Comparison of ENCODE assay signal across 27 cellular contexts in the genomic region with DNA sequence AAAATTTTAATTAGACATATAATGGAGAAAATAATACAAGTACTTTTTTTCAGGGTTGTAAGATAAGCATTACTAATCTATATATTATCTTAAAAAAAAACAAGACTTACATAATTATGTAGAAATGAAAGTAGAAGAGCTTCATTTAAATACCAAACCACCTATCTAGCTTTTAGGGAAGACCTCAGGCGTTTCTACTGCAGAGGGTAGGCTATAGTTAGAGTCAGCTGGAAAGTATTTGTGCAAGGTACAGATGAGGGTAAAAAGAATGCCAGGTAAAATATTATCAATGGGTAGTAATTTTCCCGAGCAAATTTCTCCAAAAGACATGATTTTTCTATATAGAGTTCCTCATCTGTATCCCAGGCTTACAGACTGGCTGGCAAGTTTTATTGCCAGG.
"Had no signal": no experiment of that assay in that cellular context is flagged by ENCODE, and none has a peak within 500 bp of the region (broad histone marks: within the 10 kb centered on the region; RNA-seq: fewer than 3 reads in every experiment).

No MANE protein-coding gene starts in this region.

- H3K4me1 Mint-ChIP-seq: immature natural killer cell; stimulated activated effector memory CD8-positive, alpha-beta T cell treated with anti-CD3 and anti-CD28 coated beads, Interleukin-12 subunit alpha, Interleukin-12 subunit beta, amount 100 ng/mL, for 72 hours had no signal

- H3K36me3 ChIP-seq: esophagus squamous epithelium, neutrophil, prostate gland, right atrium auricular region, thoracic aorta, tibial nerve, upper lobe of right lung, uterus had no signal

- H3K4me1 ChIP-seq: esophagus squamous epithelium, prostate gland, right atrium auricular region, tibial nerve, upper lobe of right lung, uterus had no signal

- H3K9me3 Mint-ChIP-seq: effector memory CD8-positive, alpha-beta T cell; immature natural killer cell; naive B cell; natural killer cell treated with Interleukin-12 subunit alpha and Interleukin-12 subunit beta and Interleukin-15 and Interleukin-18, amount 100 ng/mL, for 72 hours; neural crest cell; stimulated activated effector memory CD8-positive, alpha-beta T cell treated with anti-CD3 and anti-CD28 coated beads, Interleukin-12 subunit alpha, Interleukin-12 subunit beta, amount 100 ng/mL, for 72 hours; stimulated activated naive CD8-positive, alpha-beta T cell treated with anti-CD3 and anti-CD28 coated beads, Interleukin-15, Interleukin-2, amounts not matched to agents 100 ng/mL and 50 ng/mL, for 24 hours had no signal

- H3K9me3 ChIP-seq: esophagus squamous epithelium, mucosa of descending colon, neutrophil, prostate gland, right atrium auricular region, thoracic aorta, tibial nerve, upper lobe of right lung, uterus had no signal

- H3K36me3 Mint-ChIP-seq: mesothelial cell of epicardium; natural killer cell treated with Interleukin-12 subunit alpha and Interleukin-12 subunit beta and Interleukin-15 and Interleukin-18, amount 100 ng/mL, for 72 hours; stimulated activated effector memory CD8-positive, alpha-beta T cell treated with anti-CD3 and anti-CD28 coated beads, Interleukin-12 subunit alpha, Interleukin-12 subunit beta, amount 100 ng/mL, for 72 hours had no signal

- DNase-seq: cortex of kidney; effector memory CD8-positive, alpha-beta T cell; erythroblast; esophagus squamous epithelium; hypothalamus; immature natural killer cell; islet precursor cell; left ventricle myocardium superior; mesenchymal stem cell; mucosa of descending colon; naive B cell; stimulated activated CD4-positive, alpha-beta T cell treated with anti-CD3 and anti-CD28 coated beads, Interleukin-2, amount 100 ng/mL, for 24 hours; stimulated activated CD4-positive, alpha-beta T cell treated with anti-CD3 and anti-CD28 coated beads, Interleukin-4, amount 100 ng/mL, for 24 hours; upper lobe of right lung; uterus had no signal

- H3K27me3 Mint-ChIP-seq: effector memory CD8-positive, alpha-beta T cell; naive B cell; stimulated activated naive CD8-positive, alpha-beta T cell treated with anti-CD3 and anti-CD28 coated beads, Interleukin-15, Interleukin-2, amounts not matched to agents 100 ng/mL and 50 ng/mL, for 24 hours had no signal

- H3K4me3 ChIP-seq: esophagus squamous epithelium, lung, mucosa of descending colon, prostate gland, right atrium auricular region, thoracic aorta, tibial nerve, upper lobe of right lung, uterus had no signal

- H3K27ac ChIP-seq: esophagus squamous epithelium, neutrophil, prostate gland, right atrium auricular region, thoracic aorta, tibial nerve, upper lobe of right lung, uterus had no signal

- H3K4me3 Mint-ChIP-seq: effector memory CD8-positive, alpha-beta T cell; immature natural killer cell; mesothelial cell of epicardium; naive B cell; natural killer cell treated with Interleukin-12 subunit alpha and Interleukin-12 subunit beta and Interleukin-15 and Interleukin-18, amount 100 ng/mL, for 72 hours; neural crest cell; stimulated activated effector memory CD8-positive, alpha-beta T cell treated with anti-CD3 and anti-CD28 coated beads, Interleukin-12 subunit alpha, Interleukin-12 subunit beta, amount 100 ng/mL, for 72 hours; stimulated activated naive CD8-positive, alpha-beta T cell treated with anti-CD3 and anti-CD28 coated beads, Interleukin-15, Interleukin-2, amounts not matched to agents 100 ng/mL and 50 ng/mL, for 24 hours had no signal

- ATAC-seq: effector memory CD8-positive, alpha-beta T cell; left ventricle myocardium superior; mucosa of descending colon; natural killer cell treated with Interleukin-12 subunit alpha and Interleukin-12 subunit beta and Interleukin-15 and Interleukin-18, amount 100 ng/mL, for 72 hours; sciatic nerve; stimulated activated effector memory CD8-positive, alpha-beta T cell treated with anti-CD3 and anti-CD28 coated beads, Interleukin-12 subunit alpha, Interleukin-12 subunit beta, amount 100 ng/mL, for 72 hours; upper lobe of right lung had no signal

- H3K27me3 ChIP-seq: esophagus squamous epithelium, neutrophil, right atrium auricular region, tibial nerve, upper lobe of right lung, uterus had no signal

- H3K27ac Mint-ChIP-seq: effector memory CD8-positive, alpha-beta T cell; immature natural killer cell; mesothelial cell of epicardium; stimulated activated effector memory CD8-positive, alpha-beta T cell treated with anti-CD3 and anti-CD28 coated beads, Interleukin-12 subunit alpha, Interleukin-12 subunit beta, amount 100 ng/mL, for 72 hours; stimulated activated naive CD8-positive, alpha-beta T cell treated with anti-CD3 and anti-CD28 coated beads, Interleukin-15, Interleukin-2, amounts not matched to agents 100 ng/mL and 50 ng/mL, for 24 hours had no signal
